Comparison of ENCODE assay signal across 28 cellular contexts in the genomic region with DNA sequence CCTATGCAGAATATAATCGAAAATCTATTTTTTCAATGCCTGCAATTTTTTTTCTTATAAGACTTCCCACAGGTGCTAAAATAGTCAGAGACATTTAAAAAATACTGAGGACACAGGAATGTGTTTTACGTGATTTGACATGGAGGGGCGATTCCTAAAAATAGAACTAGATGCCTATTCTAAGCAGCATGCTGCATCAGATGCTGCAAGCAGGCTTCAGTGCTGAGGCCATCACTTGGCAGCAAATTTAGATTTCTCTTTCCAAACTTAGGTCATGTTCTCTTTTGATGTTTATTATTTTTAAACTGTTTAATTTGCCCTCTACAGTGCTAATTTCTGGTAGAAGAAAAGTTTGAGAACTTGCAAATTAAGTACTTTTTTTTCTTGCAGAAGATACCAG. TPM values are rescaled to one million over a fixed set of nuclear protein-coding genes. Genes with fewer than 3 reads are reported as not detected.
DNase-seq lines count a peak whose midpoint lies in the region; ATAC-seq, FAIRE-seq and TF ChIP-seq lines count a peak whose summit lies in the region.
"Had no signal": no experiment of that assay in that cellular context is flagged by ENCODE, and none has a peak within 500 bp of the region (broad histone marks: within the 10 kb centered on the region; RNA-seq: fewer than 3 reads in every experiment).

No MANE protein-coding gene starts in this region.

- H3K23me2 ChIP-seq in H1 (ENCODE audit: low read depth, low read length): no peaks in the 10 kb centered on the region

- H2BK20ac ChIP-seq in H1 (ENCODE audit: low read length): no peak overlapping the region

- H3K9me3 ChIP-seq in heart right ventricle (peaks cover 0 to 10% (median 0%) of the 10 kb centered on the region in 11 donors), left ventricle myocardium inferior (replicated peaks) (peaks cover 10% of the 10 kb centered on the region), H1 (ENCODE audit: insufficient read depth in 2 of 2, low read depth in 1 of 2, low read length in 1 of 2) (no peaks in the 10 kb centered on the region), lung (ENCODE audit: control insufficient read depth in 2 of 2, insufficient read depth in 1 of 2, low read length in 1 of 2) (no peaks in the 10 kb centered on the region)
- H3K9me3 ChIP-seq: BE2C, BLaER1 had no signal

- no peaks in the 10 kb centered on the region for H3K27me3 ChIP-seq in heart right ventricle
- no peaks in the 10 kb centered on the region for H3K27me3 ChIP-seq in left ventricle myocardium inferior (ENCODE audit: low read depth)
- no peaks in the 10 kb centered on the region for H3K27me3 ChIP-seq in H1 (replicated peaks in 1 of 4; ENCODE audit: control insufficient read depth in 3 of 4, extremely low read depth in 1 of 4, insufficient read depth in 3 of 4, low read length in 3 of 4)
- H3K27me3 ChIP-seq in lung (ENCODE audit: control insufficient read depth, insufficient read depth): no peaks in the 10 kb centered on the region
- H3K27me3 ChIP-seq: BE2C, BLaER1 had no signal

- no peak for DNase-seq in Right ventricle myocardium superior
- no peak for DNase-seq in Right ventricle myocardium inferior (ENCODE audit: missing footprints)
- no peak for DNase-seq in heart right ventricle
- DNase-seq in left ventricle myocardium inferior: no peak
- no peak for DNase-seq in H1 (ENCODE audit: low read depth in 1 of 2, low spot score in 2 of 2)
- DNase-seq in lung (ENCODE audit: low spot score): peak; percentile 1
- no peak for DNase-seq in putamen (ENCODE audit: low spot score)
- DNase-seq in NCI-H146 (lab: John Stamatoyannopoulos, UW): no peak
- DNase-seq: 8988T; ACHN; BE2C; C1 segment of cervical spinal cord; CD4-positive, alpha-beta memory T cell; CD4-positive, CD25-positive, alpha-beta regulatory T cell; CD8-positive, alpha-beta memory T cell; COR-L47; DMS 273 treated with DMSO at 0.1 percent for 48 hours; DMS153; DMS53; DMS79; DND-41; EL; GDM1 had no signal

- H3K4me1 ChIP-seq in heart right ventricle: peaks cover 0 to 37% (median 21%) of the 10 kb centered on the region in 9 donors
- peaks cover 23% of the 10 kb centered on the region for H3K4me1 ChIP-seq in left ventricle myocardium inferior
- H3K4me1 ChIP-seq in H1 (replicated peaks in 1 of 4; ENCODE audit: control insufficient read depth in 3 of 4, insufficient read depth in 4 of 4, low read length in 3 of 4): no peaks in the 10 kb centered on the region
- no peaks in the 10 kb centered on the region for H3K4me1 ChIP-seq in lung (ENCODE audit: control insufficient read depth in 2 of 2, insufficient read depth in 2 of 2, low read length in 2 of 2)
- H3K4me1 ChIP-seq: BE2C had no signal

- H3K4me3 ChIP-seq in heart right ventricle (no peak overlapping the region), left ventricle myocardium inferior (no peak overlapping the region), H1 (ENCODE audit: extremely low read depth in 1 of 4, insufficient read depth in 2 of 4, low read depth in 3 of 4, low read length in 4 of 4) (no peak overlapping the region), lung (no peak overlapping the region)
- H3K4me3 ChIP-seq: BLaER1, GM12878 had no signal

- H3K79me2 ChIP-seq in H1 (ENCODE audit: control insufficient read depth in 1 of 2, insufficient read depth in 2 of 2, low read length in 2 of 2): no peaks in the 10 kb centered on the region

- intact Hi-C loops in Right ventricle myocardium superior (cut with DNase I) (no loop called here), Right ventricle myocardium inferior (cut with DNase I) (no loop called here), heart right ventricle (cut with DNase I) (no loop called here), left ventricle myocardium inferior (cut with micrococcal nuclease) (no loop called here)

- H3K56ac ChIP-seq in H1 (replicated peaks; ENCODE audit: insufficient read length, low read depth, low read length): no peak overlapping the region

- H3K4me2 ChIP-seq in H1 (ENCODE audit: insufficient read depth in 1 of 2, low read depth in 2 of 2, low read length in 2 of 2): no peak overlapping the region
- H3K4me2 ChIP-seq: BLaER1 had no signal

- peak overlapping the region; percentile 38 for H3K4ac ChIP-seq in H1 (replicated peaks; ENCODE audit: insufficient read length, low read depth, low read length)

- no peak overlapping the region for H3K14ac ChIP-seq in H1 (ENCODE audit: insufficient read length)

- no peak overlapping the region for H3K18ac ChIP-seq in H1 (ENCODE audit: extremely low read depth, low read length)

- H2BK15ac ChIP-seq in H1 (ENCODE audit: low read length): no peak overlapping the region

- H2BK5ac ChIP-seq in H1 (ENCODE audit: low read depth, low read length): no peak overlapping the region

- no peak for TF ChIP-seq RAD21 in H1 (IDR thresholded peaks at IDR 0.05 in 1 of 2, conservative IDR thresholded peaks at IDR 0.05 in 1 of 2; ENCODE audit: low read depth in 2 of 2, low read length in 2 of 2)

- TF ChIP-seq EP300 in H1 (IDR thresholded peaks at IDR 0.05; ENCODE audit: borderline replicate concordance in 1 of 2, low read depth in 2 of 2, low read length in 2 of 2): no peak

- H4K8ac ChIP-seq in H1 (ENCODE audit: extremely low read depth, insufficient read depth, low read length): no peak overlapping the region

- TF ChIP-seq CTCF in heart right ventricle (IDR thresholded peaks at IDR 0.05) (no peak), left ventricle myocardium inferior (IDR thresholded peaks at IDR 0.05; ENCODE audit: borderline replicate concordance) (no peak), H1 (IDR thresholded peaks at IDR 0.05; ENCODE audit: control extremely low read depth in 1 of 3, insufficient read depth in 1 of 3, low read depth in 1 of 3, low read length in 3 of 3) (no peak), lung (IDR thresholded peaks at IDR 0.05; ENCODE audit: control extremely low read depth, extremely low read depth) (no peak)

- ATAC-seq in Right ventricle myocardium superior (ENCODE audit: poor library complexity) (peak; percentile 59), Right ventricle myocardium inferior (no peak), heart right ventricle (peak in 5 of 8 donors; percentile 38 to 80 (median 62)), lung (ENCODE audit: insufficient read depth, low FRiP score) (no peak)
- ATAC-seq: GM12878 had no signal

- H3K23ac ChIP-seq in H1 (ENCODE audit: insufficient read length): no peak overlapping the region

- no peaks in the 10 kb centered on the region for H3K79me1 ChIP-seq in H1 (ENCODE audit: low read depth, low read length)

- no peak overlapping the region for H2AFZ ChIP-seq in H1 (ENCODE audit: low read length)

- no peak overlapping the region for H4K5ac ChIP-seq in H1 (ENCODE audit: insufficient read length, low read depth, low read length)

- H3K36me3 ChIP-seq in heart right ventricle (no peaks in the 10 kb centered on the region), left ventricle myocardium inferior (no peaks in the 10 kb centered on the region), H1 (ENCODE audit: control insufficient read depth in 2 of 4, insufficient read depth in 4 of 4, low read length in 3 of 4) (no peaks in the 10 kb centered on the region), lung (ENCODE audit: control insufficient read depth in 2 of 2, insufficient read depth in 2 of 2, low read length in 2 of 2) (no peaks in the 10 kb centered on the region)
- H3K36me3 ChIP-seq: BE2C, BLaER1 had no signal

- CTCF ChIA-PET in H1 (lab: Charles Lee; ENCODE audit: partially characterized antibody): interaction anchor here (0.9 to 1.1 kb wide), 2 partner anchors 12 to 158 kb away, joined by 3 read pairs; no protein-coding TSS in a partner anchor

- H3K27ac ChIP-seq in heart right ventricle (peak overlapping the region in 3 of 10 donors; percentile 19 to 38 (median 30)), left ventricle myocardium inferior (replicated peaks) (no peak overlapping the region), H1 (ENCODE audit: low read depth, low read length) (no peak overlapping the region), lung (ENCODE audit: low read depth in 1 of 2, low read length in 1 of 2) (no peak overlapping the region)
- H3K27ac ChIP-seq: BLaER1 had no signal

- POLR2A ChIA-PET in H1 (lab: Charles Lee; ENCODE audit: partially characterized antibody): no interaction called here

- H4K91ac ChIP-seq in H1 (replicated peaks; ENCODE audit: insufficient read length, low read length): no peak overlapping the region

- WGBS in heart right ventricle, 2 donors: 51 to 61% methylated on average over 3 of the region's 3 CpGs
- 100% methylated on average over 3 of the region's 3 CpGs; no CpG with 5 or more reads in 1 of the 2 experiments for WGBS in H1 (ENCODE audit: extremely low coverage in 1 of 2, insufficient coverage in 1 of 2, insufficient read length in 1 of 2, insufficient replicate concordance in 2 of 2, low coverage in 1 of 2, low lambda C conversion rate in 2 of 2, missing lambda C conversion rate in 1 of 2), 2 experiments
- 82 to 93% methylated on average over 3 of the region's 3 CpGs for WGBS in lung, 2 donors

- H3K9ac ChIP-seq in H1 (replicated peaks in 1 of 4; ENCODE audit: extremely low read depth in 1 of 4, low read depth in 3 of 4, low read length in 3 of 4): no peak overlapping the region
- H3K9ac ChIP-seq: BLaER1 had no signal

- FAIRE-seq in H1 (lab: Jason Lieb, UNC): no peak
- FAIRE-seq: A204.1, GM12878, GM12892, GM18507 had no signal

- H2BK12ac ChIP-seq in H1 (ENCODE audit: low read depth, low read length): no peak overlapping the region

- no peak overlapping the region for H2AK5ac ChIP-seq in H1 (ENCODE audit: low read depth, low read length)

- no peaks in the 10 kb centered on the region for H4K20me1 ChIP-seq in H1 (replicated peaks in 1 of 2; ENCODE audit: control insufficient read depth in 1 of 2, insufficient read depth in 2 of 2, low read length in 2 of 2)
- H4K20me1 ChIP-seq: BLaER1 had no signal

- TF ChIP-seq POLR2A in H1 (IDR thresholded peaks at IDR 0.05; ENCODE audit: control extremely low read depth in 1 of 2, low read depth in 2 of 2, low read length in 2 of 2): no peak

- H2BK120ac ChIP-seq in H1 (replicated peaks; ENCODE audit: low read depth, low read length): no peak overlapping the region

RNA-seq across cellular contexts. Expression of a gene that starts 43.7 kb away (rescaled TPM):
- total RNA-seq in Right ventricle myocardium superior (32.3 TPM), Right ventricle myocardium inferior (32.9 TPM), heart right ventricle (10 to 100 TPM; 21.1 to 45.1 (median 29.9) TPM), left ventricle myocardium inferior (24.7 TPM), lung (10 to 100 TPM; 32.3 to 54.4 TPM)
- polyA plus RNA-seq in heart right ventricle (10 to 100 TPM; 18.5 to 20.8 TPM), H1 (2011; rRNA removed) (30.3 and 43.3 TPM in 2 replicates), lung (10 to 100 TPM; 19.3 to 35.6 TPM)
- total RNA-seq in H1 (2021; fragmentation: NEBNext Ultra II Directional; extraction: Animal tissue kit (Norgen Biotek cat#: 25700)): 61.7 and 65.7 TPM in 2 replicates
- polyA plus RNA-seq in H1 (2011; cell fraction: cytosol; rRNA removed): 53.3 TPM
- polyA plus RNA-seq in H1 (2011; cell fraction: nucleus; rRNA removed): 29.7 TPM
- 40.0 to 65.8 TPM (median 58.8 TPM) in 4 replicates for polyA plus RNA-seq in H1 (2012, experiment 1 of 2)
- 18.2 TPM for polyA plus RNA-seq in H1 (2012, experiment 2 of 2)
- 47.1 TPM for polyA plus RNA-seq in H1 (2013, experiment 1 of 2)
- 48.3 TPM for polyA plus RNA-seq in H1 (2013, experiment 2 of 2)
- polyA minus RNA-seq in H1 (2011; rRNA and poly(A)+ RNA removed): 25.2 and 26.7 TPM in 2 replicates
- polyA minus RNA-seq in H1 (2011; cell fraction: cytosol; rRNA and poly(A)+ RNA removed): 20.3 TPM
- polyA minus RNA-seq in H1 (2011; cell fraction: nucleus; rRNA and poly(A)+ RNA removed): 18.3 TPM

Comparison
In these comparisons a context has a peak if more than half of its experiments do, and no peak if none do; other contexts are left out.
1. ATAC-seq: peak in Right ventricle myocardium superior (single experiment) and heart right ventricle (5 of 8); none in Right ventricle myocardium inferior (single experiment) and lung (single experiment).